In genomic region chr10:70223728-70224127, GRCh38 we compare ENCODE assay signal across 2 cellular contexts.
TF ChIP-seq lines count a peak whose summit lies in the region.

No MANE protein-coding gene starts in this region.

TF ChIP-seq in IMR-90, 13 proteins besides CTCF, POLR2A, EP300 and RAD21:
- TF ChIP-seq MAFK (IDR thresholded peaks at IDR 0.05; ENCODE audit: low read depth, low read length) (no peak), RCOR1 (IDR thresholded peaks at IDR 0.05; ENCODE audit: insufficient replicate concordance, low read length) (no peak), MAZ (IDR thresholded peaks at IDR 0.05; ENCODE audit: borderline replicate concordance, low read depth, low read length) (no peak), CHD1 (IDR thresholded peaks at IDR 0.05; ENCODE audit: low read depth, low read length) (no peak), BHLHE40 (IDR thresholded peaks at IDR 0.05; ENCODE audit: low read depth, low read length) (no peak), MXI1 (IDR thresholded peaks at IDR 0.05; ENCODE audit: borderline replicate concordance, low read depth, low read length) (no peak), NFE2L2 (IDR thresholded peaks at IDR 0.05; ENCODE audit: low read depth, low read length) (no peak), USF2 (IDR thresholded peaks at IDR 0.05; ENCODE audit: low read depth, low read length) (no peak), ELK1 (IDR thresholded peaks at IDR 0.05; ENCODE audit: borderline replicate concordance, low read depth, low read length) (no peak)

TF ChIP-seq in K562, 482 proteins besides CTCF, POLR2A, EP300 and RAD21:
- TF ChIP-seq HMBOX1 (IDR thresholded peaks at IDR 0.05) (0 out of 2 replicates have a peak, but pooled peaks have one; percentile 20), BACH1 (tag; IDR thresholded peaks at IDR 0.05) (no peak), NCOA4 (IDR thresholded peaks at IDR 0.05; ENCODE audit: partially characterized antibody) (no peak)
